Comparison of ENCODE assay signal across 24 cellular contexts in the genomic region with DNA sequence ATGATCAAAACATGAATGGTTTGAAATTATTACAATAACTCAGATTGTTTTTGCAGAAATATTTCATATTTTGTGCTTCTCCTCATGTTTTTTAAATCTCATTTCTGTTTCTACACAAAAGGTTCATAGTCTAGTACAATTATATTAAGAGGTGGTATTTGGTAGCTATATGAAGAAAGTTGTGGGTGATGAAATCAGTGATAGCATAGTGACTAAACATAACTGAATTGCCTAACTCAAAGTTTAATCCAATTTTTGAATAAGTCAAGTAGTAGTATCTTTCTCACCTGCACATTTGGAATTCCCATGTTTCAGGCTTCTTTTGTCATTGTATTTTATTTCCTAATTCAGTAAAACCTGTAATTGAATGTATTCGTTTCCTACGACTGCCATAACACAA.
"Had no signal": no experiment of that assay in that cellular context is flagged by ENCODE, and none has a peak within 500 bp of the region (broad histone marks: within the 10 kb centered on the region; RNA-seq: fewer than 3 reads in every experiment).

No MANE protein-coding gene starts in this region.

- DNase-seq: Kasumi-1, MV-4-11, NCI-H1048, NCI-H1105, NCI-H1417, NCI-H1436 treated with DMSO at 0.1 percent for 48 hours, NCI-H1694, NCI-H187 treated with DMSO at 0.1 percent for 48 hours, NCI-H2029 treated with DMSO at 0.1 percent for 48 hours, NCI-H2171 treated with DMSO at 0.1 percent for 48 hours, NCI-H345, NCI-H446 treated with DMSO at 0.1 percent for 48 hours, NCI-H524, NCI-H526 treated with DMSO at 0.1 percent for 48 hours, NCI-H748 treated with DMSO at 0.1 percent for 48 hours, Right ventricle myocardium superior, SIG-M5 had no signal

- H3K27me3 ChIP-seq: SJSA1 had no signal

- FAIRE-seq: HTR-8/SVneo, K562 had no signal

- H3K9ac ChIP-seq: KMS-11 had no signal

- H3K4me2 ChIP-seq: KMS-11 had no signal

- H3K27ac ChIP-seq: HL-60, KMS-11, SJSA1, SK-N-MC had no signal

- H3K36me3 ChIP-seq: SJSA1 had no signal

- H3K4me3 ChIP-seq: K562, SJSA1, SK-N-MC had no signal

- H3K4me1 ChIP-seq: SJSA1 had no signal

- ATAC-seq: K562, Panc1 had no signal

- H3K9me3 ChIP-seq: SJSA1 had no signal
